In genomic region chr20:62806383-62807050, GRCh38 we compare ENCODE assay signal across 1 cellular context.
TF ChIP-seq lines count a peak whose summit lies in the region.

No MANE protein-coding gene starts in this region.

TF ChIP-seq in IMR-90, 13 proteins besides CTCF, POLR2A, EP300 and RAD21:
- no peak for TF ChIP-seq USF2 (IDR thresholded peaks at IDR 0.05; ENCODE audit: low read depth, low read length)
- TF ChIP-seq MAFK (IDR thresholded peaks at IDR 0.05; ENCODE audit: low read depth, low read length) = no peak
- no peak for TF ChIP-seq MXI1 (IDR thresholded peaks at IDR 0.05; ENCODE audit: borderline replicate concordance, low read depth, low read length)
